Comparison of ENCODE assay signal across 23 cellular contexts in the genomic region with DNA sequence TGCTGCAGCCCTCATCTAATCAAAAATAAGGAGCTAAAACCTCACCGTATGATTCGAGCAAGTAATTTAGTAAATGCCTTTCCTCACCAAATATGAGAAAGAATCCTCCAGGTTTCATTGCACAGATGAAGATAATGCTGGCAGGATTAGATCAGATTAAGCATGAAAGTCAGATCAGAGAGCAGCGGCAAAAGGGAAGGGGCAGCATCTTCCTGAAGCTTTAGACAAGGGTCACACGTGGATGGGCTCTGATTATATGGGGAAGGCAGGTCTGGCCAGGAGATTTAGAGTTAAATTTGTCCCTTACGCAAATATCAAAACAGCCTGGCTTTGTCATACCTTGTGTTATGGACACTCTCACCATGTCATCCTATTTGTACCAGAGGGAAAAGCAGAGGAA.
DNase-seq lines count a peak whose midpoint lies in the region; ATAC-seq and TF ChIP-seq lines count a peak whose summit lies in the region.
"Had no signal": no experiment of that assay in that cellular context is flagged by ENCODE, and none has a peak within 500 bp of the region (broad histone marks: within the 10 kb centered on the region; RNA-seq: fewer than 3 reads in every experiment).

No MANE protein-coding gene starts in this region.

- H3K4me1 ChIP-seq in left ventricle myocardium inferior (peaks cover 33% of the 10 kb centered on the region), right cardiac atrium (ENCODE audit: control insufficient read depth, insufficient read depth, low read length) (peaks cover 2% of the 10 kb centered on the region), testis (peaks cover 3% of the 10 kb centered on the region), suprapubic skin (no peaks in the 10 kb centered on the region)

- H3K27me3 ChIP-seq in left ventricle myocardium inferior (ENCODE audit: low read depth) (no peaks in the 10 kb centered on the region), right cardiac atrium (ENCODE audit: control insufficient read depth, insufficient read depth) (no peaks in the 10 kb centered on the region), testis (no peaks in the 10 kb centered on the region), suprapubic skin (no peaks in the 10 kb centered on the region)

- no peak overlapping the region for H3K4me3 Mint-ChIP-seq in glutamatergic neuron (ENCODE audit: unreplicated experiment)
- H3K4me3 Mint-ChIP-seq: CD14-positive monocyte, H9 had no signal

- H3K27ac Mint-ChIP-seq in glutamatergic neuron (ENCODE audit: unreplicated experiment), result peak overlapping the region; percentile 34
- H3K27ac Mint-ChIP-seq: CD14-positive monocyte had no signal

- DNase-seq in left ventricle myocardium inferior (no peak), right cardiac atrium (no peak), NCI-H524 treated with DMSO at 0.1 percent for 48 hours (lab: John Stamatoyannopoulos, UW) (peak; percentile 14), glutamatergic neuron (no peak), testis (no peak), NOMO-1 (lab: John Stamatoyannopoulos, UW; ENCODE audit: unreplicated experiment in 2 of 2) (no peak), suprapubic skin (ENCODE audit: low spot score in 2 of 2) (no peak)
- DNase-seq in stimulated activated CD4-positive, alpha-beta T cell treated with anti-CD3 and anti-CD28 coated beads, Interleukin-4, amount 100 ng/mL, for 24 hours, result no peak
- DNase-seq: AML-193, DMS79, H9, KBM-7, MM.1S, NCI-H1048, NCI-H1417 treated with DMSO at 0.1 percent for 48 hours, NCI-H2107, NCI-H774, PC-9, RPMI8226, SHP77 had no signal

- no peaks in the 10 kb centered on the region for H3K36me3 Mint-ChIP-seq in glutamatergic neuron (ENCODE audit: unreplicated experiment)
- H3K36me3 Mint-ChIP-seq: CD14-positive monocyte had no signal

- no peak for TF ChIP-seq CTCF in left ventricle myocardium inferior (IDR thresholded peaks at IDR 0.05; ENCODE audit: borderline replicate concordance)
- no peak for TF ChIP-seq CTCF in glutamatergic neuron (IDR thresholded peaks at IDR 0.05; ENCODE audit: partially characterized antibody, unreplicated experiment)
- TF ChIP-seq CTCF in testis (IDR thresholded peaks at IDR 0.05), result no peak
- no peak for TF ChIP-seq CTCF in suprapubic skin (IDR thresholded peaks at IDR 0.05)

- 65% methylated on average over 5 of the region's 5 CpGs for WGBS in right cardiac atrium
- 78 to 87% methylated on average over 5 of the region's 5 CpGs for WGBS in testis, 2 donors
- 77% methylated on average over 5 of the region's 5 CpGs for WGBS in suprapubic skin

- no peaks in the 10 kb centered on the region for H3K9me3 Mint-ChIP-seq in glutamatergic neuron (ENCODE audit: unreplicated experiment)
- H3K9me3 Mint-ChIP-seq: CD14-positive monocyte, H9 had no signal

- H3K27me3 Mint-ChIP-seq in glutamatergic neuron (ENCODE audit: unreplicated experiment), result no peaks in the 10 kb centered on the region

- H3K4me3 ChIP-seq in left ventricle myocardium inferior (no peak overlapping the region), right cardiac atrium (ENCODE audit: low read length) (no peak overlapping the region), testis (no peak overlapping the region), suprapubic skin (no peak overlapping the region)
- H3K4me3 ChIP-seq: PC-9, SK-N-MC had no signal

- intact Hi-C loops in left ventricle myocardium inferior (cut with micrococcal nuclease) (no loop called here), right cardiac atrium (cut with DNase I) (no loop called here), testis (cut with DNase I; ENCODE audit: low total_unique reads) (no loop called here)

- H3K9me3 ChIP-seq in left ventricle myocardium inferior (replicated peaks) (no peaks in the 10 kb centered on the region), right cardiac atrium (ENCODE audit: control insufficient read depth, low read length) (no peaks in the 10 kb centered on the region), testis (no peaks in the 10 kb centered on the region), suprapubic skin (no peaks in the 10 kb centered on the region)

- H3K36me3 ChIP-seq in left ventricle myocardium inferior (no peaks in the 10 kb centered on the region), testis (ENCODE audit: low read depth, missing control alignments) (no peaks in the 10 kb centered on the region), suprapubic skin (no peaks in the 10 kb centered on the region)

- TF ChIP-seq EP300 in suprapubic skin (IDR thresholded peaks at IDR 0.05), result no peak

- peak overlapping the region; percentile 37 for H3K27ac ChIP-seq in left ventricle myocardium inferior (replicated peaks)
- no peak overlapping the region for H3K27ac ChIP-seq in right cardiac atrium (ENCODE audit: low read length)
- no peak overlapping the region for H3K27ac ChIP-seq in testis
- H3K27ac ChIP-seq in suprapubic skin, result no peak overlapping the region
- H3K27ac ChIP-seq: HL-60, SK-N-MC had no signal

- ATAC-seq in right cardiac atrium, result no peak

- H3K4me1 Mint-ChIP-seq in glutamatergic neuron (ENCODE audit: low read depth, unreplicated experiment), result peaks cover 12% of the 10 kb centered on the region
- H3K4me1 Mint-ChIP-seq: CD14-positive monocyte had no signal

- TF ChIP-seq POLR2A in testis (IDR thresholded peaks at IDR 0.05) (no peak), suprapubic skin (IDR thresholded peaks at IDR 0.05) (no peak)
